Comparison of ENCODE assay signal across 6 cellular contexts in genomic region chr1:85284202-85284601, GRCh38.
"Had no signal": no experiment of that assay in that cellular context is flagged by ENCODE, and none has a peak within 500 bp of the region (broad histone marks: within the 10 kb centered on the region; RNA-seq: fewer than 3 reads in every experiment).

No MANE protein-coding gene starts in this region.

- H3K9me3 Mint-ChIP-seq: HFFc6, IgD-negative memory B cell had no signal

- H3K4me1 ChIP-seq: HAP-1 had no signal

- H3K36me3 ChIP-seq: HAP-1 had no signal

- FAIRE-seq: HTR-8/SVneo had no signal

- H2AFZ ChIP-seq: GM23338 had no signal

- H3K4me2 ChIP-seq: GM23338 had no signal

- H3K4me3 Mint-ChIP-seq: GM23338, HFFc6, IgD-negative memory B cell had no signal

- H3K9me3 ChIP-seq: HAP-1 had no signal

- DNase-seq: HFFc6, KBM-7 had no signal

- H3K27me3 Mint-ChIP-seq: IgD-negative memory B cell had no signal

- H3K27ac Mint-ChIP-seq: GM23338, HFFc6, IgD-negative memory B cell had no signal

- H3K4me3 ChIP-seq: GM23338, HAP-1 had no signal
